Comparison of ENCODE assay signal across 1 cellular context in the genomic region with DNA sequence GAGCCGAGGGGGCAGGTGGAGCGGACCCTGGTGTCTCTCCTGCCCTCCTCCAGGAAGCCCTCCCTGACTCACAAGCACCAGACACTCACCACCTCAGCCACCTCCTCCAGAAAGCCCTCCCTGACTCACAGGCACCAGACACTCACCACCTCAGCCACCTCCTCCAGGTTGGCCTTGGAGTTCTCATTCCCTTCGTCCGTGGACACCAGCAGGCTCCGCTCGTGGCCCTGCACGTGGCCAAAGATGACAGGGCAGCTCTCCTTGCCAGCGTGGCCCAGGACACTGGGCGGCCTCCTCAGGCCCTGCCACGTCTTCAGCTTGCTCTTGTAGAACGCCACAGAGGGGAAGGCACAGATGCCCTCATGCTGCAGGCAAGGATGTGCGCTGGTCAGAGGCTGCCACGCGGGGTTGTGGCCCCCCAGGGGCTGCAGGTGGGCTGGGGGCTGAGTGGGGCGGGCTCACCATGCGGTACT.
TF ChIP-seq lines count a peak whose summit lies in the region.

No MANE protein-coding gene starts in this region.

TF ChIP-seq in WTC11, 78 proteins besides CTCF, POLR2A, EP300 and RAD21 (continued from another document):
- TF ChIP-seq, protein P1, sequence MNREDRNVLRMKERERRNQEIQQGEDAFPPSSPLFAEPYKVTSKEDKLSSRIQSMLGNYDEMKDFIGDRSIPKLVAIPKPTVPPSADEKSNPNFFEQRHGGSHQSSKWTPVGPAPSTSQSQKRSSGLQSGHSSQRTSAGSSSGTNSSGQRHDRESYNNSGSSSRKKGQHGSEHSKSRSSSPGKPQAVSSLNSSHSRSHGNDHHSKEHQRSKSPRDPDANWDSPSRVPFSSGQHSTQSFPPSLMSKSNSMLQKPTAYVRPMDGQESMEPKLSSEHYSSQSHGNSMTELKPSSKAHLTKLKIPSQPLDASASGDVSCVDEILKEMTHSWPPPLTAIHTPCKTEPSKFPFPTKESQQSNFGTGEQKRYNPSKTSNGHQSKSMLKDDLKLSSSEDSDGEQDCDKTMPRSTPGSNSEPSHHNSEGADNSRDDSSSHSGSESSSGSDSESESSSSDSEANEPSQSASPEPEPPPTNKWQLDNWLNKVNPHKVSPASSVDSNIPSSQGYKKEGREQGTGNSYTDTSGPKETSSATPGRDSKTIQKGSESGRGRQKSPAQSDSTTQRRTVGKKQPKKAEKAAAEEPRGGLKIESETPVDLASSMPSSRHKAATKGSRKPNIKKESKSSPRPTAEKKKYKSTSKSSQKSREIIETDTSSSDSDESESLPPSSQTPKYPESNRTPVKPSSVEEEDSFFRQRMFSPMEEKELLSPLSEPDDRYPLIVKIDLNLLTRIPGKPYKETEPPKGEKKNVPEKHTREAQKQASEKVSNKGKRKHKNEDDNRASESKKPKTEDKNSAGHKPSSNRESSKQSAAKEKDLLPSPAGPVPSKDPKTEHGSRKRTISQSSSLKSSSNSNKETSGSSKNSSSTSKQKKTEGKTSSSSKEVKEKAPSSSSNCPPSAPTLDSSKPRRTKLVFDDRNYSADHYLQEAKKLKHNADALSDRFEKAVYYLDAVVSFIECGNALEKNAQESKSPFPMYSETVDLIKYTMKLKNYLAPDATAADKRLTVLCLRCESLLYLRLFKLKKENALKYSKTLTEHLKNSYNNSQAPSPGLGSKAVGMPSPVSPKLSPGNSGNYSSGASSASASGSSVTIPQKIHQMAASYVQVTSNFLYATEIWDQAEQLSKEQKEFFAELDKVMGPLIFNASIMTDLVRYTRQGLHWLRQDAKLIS (CRISPR knock-in tag; IDR thresholded peaks at IDR 0.05; ENCODE audit: borderline replicate concordance) = no peak
- TF ChIP-seq SMAD3 (CRISPR knock-in tag; IDR thresholded peaks at IDR 0.05; ENCODE audit: borderline replicate concordance) = no peak
- TF ChIP-seq, protein P2, sequence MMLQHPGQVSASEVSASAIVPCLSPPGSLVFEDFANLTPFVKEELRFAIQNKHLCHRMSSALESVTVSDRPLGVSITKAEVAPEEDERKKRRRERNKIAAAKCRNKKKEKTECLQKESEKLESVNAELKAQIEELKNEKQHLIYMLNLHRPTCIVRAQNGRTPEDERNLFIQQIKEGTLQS (CRISPR knock-in tag; conservative IDR thresholded peaks at IDR 0.05) = no peak
- no peak for TF ChIP-seq NR1H2 (CRISPR knock-in tag; IDR thresholded peaks at IDR 0.05)
- TF ChIP-seq SMAD4 (CRISPR knock-in tag; IDR thresholded peaks at IDR 0.05) = no peak
- TF ChIP-seq FOXP1 (CRISPR knock-in tag; IDR thresholded peaks at IDR 0.05; ENCODE audit: borderline replicate concordance) = no peak
- TF ChIP-seq, protein P3, sequence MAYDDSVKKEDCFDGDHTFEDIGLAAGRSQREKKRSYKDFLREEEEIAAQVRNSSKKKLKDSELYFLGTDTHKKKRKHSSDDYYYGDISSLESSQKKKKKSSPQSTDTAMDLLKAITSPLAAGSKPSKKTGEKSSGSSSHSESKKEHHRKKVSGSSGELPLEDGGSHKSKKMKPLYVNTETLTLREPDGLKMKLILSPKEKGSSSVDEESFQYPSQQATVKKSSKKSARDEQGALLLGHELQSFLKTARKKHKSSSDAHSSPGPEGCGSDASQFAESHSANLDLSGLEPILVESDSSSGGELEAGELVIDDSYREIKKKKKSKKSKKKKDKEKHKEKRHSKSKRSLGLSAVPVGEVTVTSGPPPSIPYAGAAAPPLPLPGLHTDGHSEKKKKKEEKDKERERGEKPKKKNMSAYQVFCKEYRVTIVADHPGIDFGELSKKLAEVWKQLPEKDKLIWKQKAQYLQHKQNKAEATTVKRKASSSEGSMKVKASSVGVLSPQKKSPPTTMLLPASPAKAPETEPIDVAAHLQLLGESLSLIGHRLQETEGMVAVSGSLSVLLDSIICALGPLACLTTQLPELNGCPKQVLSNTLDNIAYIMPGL (CRISPR knock-in tag; IDR thresholded peaks at IDR 0.05) = no peak
- TF ChIP-seq, protein P4, sequence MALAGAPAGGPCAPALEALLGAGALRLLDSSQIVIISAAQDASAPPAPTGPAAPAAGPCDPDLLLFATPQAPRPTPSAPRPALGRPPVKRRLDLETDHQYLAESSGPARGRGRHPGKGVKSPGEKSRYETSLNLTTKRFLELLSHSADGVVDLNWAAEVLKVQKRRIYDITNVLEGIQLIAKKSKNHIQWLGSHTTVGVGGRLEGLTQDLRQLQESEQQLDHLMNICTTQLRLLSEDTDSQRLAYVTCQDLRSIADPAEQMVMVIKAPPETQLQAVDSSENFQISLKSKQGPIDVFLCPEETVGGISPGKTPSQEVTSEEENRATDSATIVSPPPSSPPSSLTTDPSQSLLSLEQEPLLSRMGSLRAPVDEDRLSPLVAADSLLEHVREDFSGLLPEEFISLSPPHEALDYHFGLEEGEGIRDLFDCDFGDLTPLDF (CRISPR knock-in tag; IDR thresholded peaks at IDR 0.05) = no peak
- no peak for TF ChIP-seq RORB (CRISPR knock-in tag; IDR thresholded peaks at IDR 0.05)
- TF ChIP-seq MYBL2 (CRISPR knock-in tag; IDR thresholded peaks at IDR 0.05) = no peak
- no peak for TF ChIP-seq TP53 (CRISPR knock-in tag; IDR thresholded peaks at IDR 0.05)
- TF ChIP-seq EMX1 (CRISPR knock-in tag; IDR thresholded peaks at IDR 0.05) = no peak
